In the genomic region with DNA sequence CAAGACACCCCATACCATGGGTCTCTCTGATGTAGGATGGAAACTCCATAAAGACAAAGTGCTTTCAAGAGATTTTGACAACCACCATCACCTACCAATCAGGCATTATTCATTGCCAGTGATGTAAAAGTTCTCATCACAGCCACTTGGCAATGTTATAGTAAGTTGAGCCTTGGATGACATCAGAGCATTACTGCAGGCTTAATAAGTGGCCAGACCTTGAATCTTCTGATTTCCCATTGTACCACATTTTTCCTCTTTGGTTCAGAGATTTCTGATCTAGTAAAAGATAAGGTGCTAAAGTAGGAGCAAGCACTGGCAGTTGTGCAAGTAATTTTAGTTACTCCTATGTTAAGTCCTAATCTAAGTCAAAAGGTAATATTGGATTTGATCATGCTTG, we compare ENCODE assay signal across 12 cellular contexts. TPM values are rescaled to one million over a fixed set of nuclear protein-coding genes. Genes with fewer than 3 reads are reported as not detected.
"Had no signal": no experiment of that assay in that cellular context is flagged by ENCODE, and none has a peak within 500 bp of the region (broad histone marks: within the 10 kb centered on the region; RNA-seq: fewer than 3 reads in every experiment).

No MANE protein-coding gene starts in this region.

- H3K4me3 ChIP-seq: psoas muscle had no signal

- H3K9me3 ChIP-seq: psoas muscle had no signal

- H3K4me1 ChIP-seq: psoas muscle had no signal

- H3K27ac ChIP-seq: psoas muscle had no signal

- ATAC-seq: esophagus mucosa, left lobe of liver, natural killer cell, psoas muscle, WTC11 had no signal

- DNase-seq: activated CD4-positive, alpha-beta T cell treated with anti-CD3 and anti-CD28 coated beads, Interleukin-2, amount 10 ng/mL, durations not matched to agents 24 days and 14 days; activated CD8-positive, alpha-beta memory T cell treated with anti-CD3 and anti-CD28 coated beads for 24 hours; activated naive CD4-positive, alpha-beta T cell treated with anti-CD3 and anti-CD28 coated beads for 36 hours; hypothalamus; natural killer cell; occipital lobe; psoas muscle; stimulated activated CD4-positive, alpha-beta T cell treated with anti-CD3 and anti-CD28 coated beads, Interleukin-2, amount 100 ng/mL, for 48 hours; stimulated activated naive CD4-positive, alpha-beta T cell treated with Interleukin-2 at 50 U/mL for 16 hours had no signal

RNA-seq across cellular contexts. Expression of a gene that starts 36.5 kb away (rescaled TPM):
- total RNA-seq: activated CD4-positive, alpha-beta T cell treated with anti-CD3 and anti-CD28 coated beads, Interleukin-2, amount 10 ng/mL, durations not matched to agents 24 days and 14 days; activated naive CD4-positive, alpha-beta T cell treated with anti-CD3 and anti-CD28 coated beads for 36 hours; natural killer cell had no signal
